In genomic region chr6:138815797-138816528, GRCh38 we compare ENCODE assay signal across 8 cellular contexts. TPM values are rescaled to one million over a fixed set of nuclear protein-coding genes. Genes with fewer than 3 reads are reported as not detected.
DNase-seq lines count a peak whose midpoint lies in the region; ATAC-seq and TF ChIP-seq lines count a peak whose summit lies in the region.

No MANE protein-coding gene starts in this region.

- H3F3A ChIP-seq in smooth muscle cell (ENCODE audit: low read depth) = no peaks in the 10 kb centered on the region

- no peak overlapping the region for H3K4me2 ChIP-seq in smooth muscle cell

- WGBS in smooth muscle cell (ENCODE audit: low lambda C conversion rate) = 44% methylated on average over 4 of the region's 4 CpGs

- peak; percentile 54 for ATAC-seq in GM19351 (IDR thresholded peaks at IDR 0.05; ENCODE audit: unreplicated experiment)
- ATAC-seq in HG03439 (IDR thresholded peaks at IDR 0.05; ENCODE audit: unreplicated experiment) = peak; percentile 69

- no peaks in the 10 kb centered on the region for H3K36me3 ChIP-seq in adipocyte (ENCODE audit: control insufficient read depth, insufficient read depth, low read length, severe bottlenecking)
- no peaks in the 10 kb centered on the region for H3K36me3 ChIP-seq in right atrium auricular region
- H3K36me3 ChIP-seq in smooth muscle cell (ENCODE audit: low read depth) = no peaks in the 10 kb centered on the region

- intact Hi-C loops in posterior vena cava (cut with DNase I) = loop anchor here in 1 of 2 donors (5.0 to 10.0 kb wide), 3 partner anchors 171 to 539 kb away; partner anchors contain the start of genes HECA and REPS1

- H3K9ac ChIP-seq in adipocyte (ENCODE audit: low read length) (no peak overlapping the region), smooth muscle cell (ENCODE audit: low read depth) (no peak overlapping the region)

- H3K9me3 ChIP-seq in adipocyte (ENCODE audit: control insufficient read depth, low read length) (no peaks in the 10 kb centered on the region), right atrium auricular region (no peaks in the 10 kb centered on the region), smooth muscle cell (replicated peaks; ENCODE audit: low read depth) (no peaks in the 10 kb centered on the region)

- no peaks in the 10 kb centered on the region for H3K79me2 ChIP-seq in smooth muscle cell (ENCODE audit: low read depth)

- no peaks in the 10 kb centered on the region for H4K20me1 ChIP-seq in smooth muscle cell (ENCODE audit: low read depth)

- H3K27me3 ChIP-seq in adipocyte (replicated peaks; ENCODE audit: control insufficient read depth, insufficient read depth, low read length) = no peaks in the 10 kb centered on the region
- H3K27me3 ChIP-seq in right atrium auricular region = no peaks in the 10 kb centered on the region
- H3K27me3 ChIP-seq in smooth muscle cell (ENCODE audit: low read depth) = no peaks in the 10 kb centered on the region

- H3K27ac ChIP-seq in right atrium auricular region = no peak overlapping the region
- H3K27ac ChIP-seq in smooth muscle cell (ENCODE audit: low read depth) = peak overlapping the region; percentile 93

- H3K4me1 ChIP-seq in adipocyte (ENCODE audit: control insufficient read depth, insufficient read depth, low read length) = peaks cover 3% of the 10 kb centered on the region
- H3K4me1 ChIP-seq in right atrium auricular region = peaks cover 0 to 10% of the 10 kb centered on the region in 2 donors
- H3K4me1 ChIP-seq in smooth muscle cell (ENCODE audit: low read depth) = peaks cover 15% of the 10 kb centered on the region

- H2AFZ ChIP-seq in smooth muscle cell (ENCODE audit: low read depth) = no peak overlapping the region

- no peak overlapping the region for H3K4me3 ChIP-seq in adipocyte (ENCODE audit: low read length)
- no peak overlapping the region for H3K4me3 ChIP-seq in right atrium auricular region
- H3K4me3 ChIP-seq in smooth muscle cell = no peak overlapping the region

- DNase-seq in DMS153 (lab: John Stamatoyannopoulos, UW) (peak; percentile 81), NCI-H510A treated with DMSO at 0.1 percent for 48 hours (lab: John Stamatoyannopoulos, UW) (peak; percentile 58), adipocyte (ENCODE audit: low read depth) (peak; percentile 84), right atrium auricular region (ENCODE audit: low spot score) (no peak), smooth muscle cell (lab: John Stamatoyannopoulos, UW; ENCODE audit: unreplicated experiment) (no peak), posterior vena cava (ENCODE audit: low spot score) (no peak)

- peak; percentile 44 to 83 for TF ChIP-seq CTCF in right atrium auricular region (IDR thresholded peaks at IDR 0.05)
- TF ChIP-seq CTCF in smooth muscle cell (IDR thresholded peaks at IDR 0.05; ENCODE audit: borderline replicate concordance, insufficient read depth, poor library complexity, severe bottlenecking) = peak; percentile 66

RNA-seq across cellular contexts. Expression of gene ECT2L, which starts 20.1 kb away (rescaled TPM):
- total RNA-seq in right atrium auricular region (1 to 10 TPM; 1.1 to 3.5 TPM), smooth muscle cell (not detected in 2 replicates), posterior vena cava (under 1 TPM in 1 of 2 donors, not detected in 1; 0.33 TPM)
- 0.07 and 0.14 TPM in 2 replicates for polyA plus RNA-seq in smooth muscle cell

RNA-seq across cellular contexts. Expression of gene CCDC28A, which starts 42.4 kb away (rescaled TPM):
- 10 to 100 TPM in 1 of 2 donors, 1 to 10 TPM in 1; 8.7 to 11.0 TPM for total RNA-seq in right atrium auricular region
- total RNA-seq in smooth muscle cell = 9.5 and 13.9 TPM in 2 replicates
- polyA plus RNA-seq in smooth muscle cell = 12.3 and 13.2 TPM in 2 replicates
- 1 to 10 TPM; 6.8 to 9.6 TPM for total RNA-seq in posterior vena cava

Comparison
In these comparisons a context has a peak if more than half of its experiments do, and no peak if none do; other contexts are left out.
1. DNase-seq: peak in DMS153 (single experiment), NCI-H510A treated with DMSO at 0.1 percent for 48 hours (single experiment) and adipocyte (single experiment); none in right atrium auricular region (single experiment), smooth muscle cell (single experiment) and posterior vena cava (single experiment).